24 cellular contexts compared by ENCODE assay signal in the genomic region with DNA sequence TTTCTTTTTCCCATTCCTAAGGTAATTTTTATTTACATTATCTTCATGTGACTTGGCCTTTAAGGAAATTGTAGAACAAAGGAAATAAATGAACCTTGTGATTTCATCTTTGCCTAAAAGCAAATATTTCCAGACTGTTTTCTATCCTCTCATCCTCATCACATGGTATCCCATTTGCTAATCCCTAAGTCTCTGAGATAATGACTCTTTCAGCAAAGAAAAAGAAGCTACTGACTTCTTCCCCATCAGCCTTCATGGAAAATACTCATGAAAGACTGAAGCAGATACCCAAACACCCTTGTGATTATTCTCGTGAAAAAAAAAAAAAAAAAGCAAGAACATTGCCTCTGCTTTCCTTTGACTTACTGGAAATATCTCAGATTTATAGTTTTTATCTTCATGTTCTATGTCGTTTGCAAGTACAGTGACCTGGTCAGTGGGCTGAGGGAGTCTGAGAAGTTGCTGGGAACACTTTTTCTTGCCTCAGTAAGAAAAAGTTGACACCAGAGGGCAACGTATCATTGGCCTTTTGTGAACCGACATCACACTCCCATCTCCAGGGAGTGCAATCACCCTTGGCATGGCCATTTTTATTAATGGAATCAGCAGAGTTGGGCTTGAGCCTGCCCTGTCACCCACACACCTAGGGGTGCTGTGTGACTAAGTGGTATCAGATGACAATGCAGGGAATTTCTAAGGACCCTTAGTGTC.
DNase-seq lines count a peak whose midpoint lies in the region; ATAC-seq, FAIRE-seq and TF ChIP-seq lines count a peak whose summit lies in the region.
"Had no signal": no experiment of that assay in that cellular context is flagged by ENCODE, and none has a peak within 500 bp of the region (broad histone marks: within the 10 kb centered on the region; RNA-seq: fewer than 3 reads in every experiment).

No MANE protein-coding gene starts in this region.

- H3K79me2 ChIP-seq in Loucy (ENCODE audit: insufficient read depth, low read length): no peaks in the 10 kb centered on the region
- H3K79me2 ChIP-seq: parathyroid adenoma had no signal

- no peaks in the 10 kb centered on the region for H3K36me3 ChIP-seq in Loucy (ENCODE audit: insufficient read depth, low read length)
- H3K36me3 ChIP-seq in ectodermal cell (ENCODE audit: control insufficient read depth, insufficient read depth, low read length): no peaks in the 10 kb centered on the region
- H3K36me3 ChIP-seq: BLaER1 treated with 17β-estradiol and CSF1 and Interleukin-3, amounts not matched to agents 10 nM and 100 nM; MG63; tibial artery had no signal

- no peak overlapping the region for H3K4me3 ChIP-seq in Loucy (ENCODE audit: low read length, poor library complexity, severe bottlenecking)
- H3K4me3 ChIP-seq in ectodermal cell (ENCODE audit: insufficient read depth, low read depth, low read length): no peak overlapping the region
- H3K4me3 ChIP-seq: BLaER1 treated with 17β-estradiol and CSF1 and Interleukin-3, amounts not matched to agents 10 nM and 100 nM; MG63; tibial artery had no signal

- TF ChIP-seq POLR2A in H54 (IDR thresholded peaks at IDR 0.05; ENCODE audit: low read depth, low read length): no peak

- 0 out of 2 replicates have a peak, but pooled peaks have one; percentile 17 for TF ChIP-seq CTCF in Loucy (conservative IDR thresholded peaks at IDR 0.05; ENCODE audit: low read length)

- no peak overlapping the region for H3K9ac ChIP-seq in Loucy (ENCODE audit: low read depth, low read length, poor library complexity, severe bottlenecking)
- H3K9ac ChIP-seq: BLaER1 treated with 17β-estradiol and CSF1 and Interleukin-3, amounts not matched to agents 10 nM and 100 nM; parathyroid adenoma had no signal

- ATAC-seq in HG02763 (IDR thresholded peaks at IDR 0.05; ENCODE audit: unreplicated experiment) (no peak), GM19397 (IDR thresholded peaks at IDR 0.05; ENCODE audit: unreplicated experiment) (no peak), GM21390 (IDR thresholded peaks at IDR 0.05; ENCODE audit: unreplicated experiment) (no peak)
- ATAC-seq: left ventricle myocardium superior, sciatic nerve had no signal

- no peaks in the 10 kb centered on the region for H3K9me2 ChIP-seq in Loucy (replicated peaks; ENCODE audit: low read depth, low read length)

- DNase-seq in Ammon's horn (ENCODE audit: low spot score) (peak; percentile 62), inferior parietal cortex (ENCODE audit: extremely low spot score) (peak; percentile 42), H54 (ENCODE audit: insufficient read length, low spot score) (no peak)
- DNase-seq: activated CD4-positive, alpha-beta T cell treated with anti-CD3 and anti-CD28 coated beads, Interleukin-2, amount 50 U/mL, for 48 hours; activated CD4-positive, CD25-positive, alpha-beta regulatory T cell; activated CD8-positive, alpha-beta memory T cell treated with anti-CD3 and anti-CD28 coated beads, Interleukin-2, amount 50 U/mL, for 48 hours; activated naive CD8-positive, alpha-beta T cell treated with anti-CD3 and anti-CD28 coated beads, Interleukin-2, amount 10 ng/mL, durations not matched to agents 7 days and 5 days; Calu3; left ventricle myocardium superior; MG63; NCI-H510A; T-helper 9 cell; tibial artery had no signal

- H3K4me2 ChIP-seq in Loucy (ENCODE audit: low read depth, low read length, poor library complexity, severe bottlenecking): no peak overlapping the region
- H3K4me2 ChIP-seq: BLaER1 treated with 17β-estradiol and CSF1 and Interleukin-3, amounts not matched to agents 10 nM and 100 nM had no signal

- no peaks in the 10 kb centered on the region for H3K4me1 ChIP-seq in Loucy (ENCODE audit: insufficient read depth, low read length, poor library complexity, severe bottlenecking)
- peaks cover 17% of the 10 kb centered on the region for H3K4me1 ChIP-seq in ectodermal cell (ENCODE audit: control insufficient read depth, insufficient read depth, low read length)
- H3K4me1 ChIP-seq: parathyroid adenoma, tibial artery had no signal

- no peaks in the 10 kb centered on the region for H3F3A ChIP-seq in Loucy (ENCODE audit: low read depth)

- FAIRE-seq in H54 (lab: Jason Lieb, UNC): no peak
- FAIRE-seq: astrocyte, islet of Langerhans had no signal

- no peaks in the 10 kb centered on the region for H3K27me3 ChIP-seq in Loucy (ENCODE audit: insufficient read depth, low read length, poor library complexity, severe bottlenecking)
- no peaks in the 10 kb centered on the region for H3K27me3 ChIP-seq in ectodermal cell (ENCODE audit: control insufficient read depth, insufficient read depth, low read length, poor library complexity, severe bottlenecking)
- H3K27me3 ChIP-seq: BLaER1 treated with 17β-estradiol and CSF1 and Interleukin-3, amounts not matched to agents 10 nM and 100 nM; MG63; tibial artery had no signal

- 63 to 73% methylated on average over 4 of the region's 4 CpGs for WGBS in ectodermal cell, 2 experiments

- peak overlapping the region; percentile 19 for H3K27ac ChIP-seq in ectodermal cell (ENCODE audit: insufficient read depth, low read depth, low read length, poor library complexity, severe bottlenecking)
- H3K27ac ChIP-seq: BLaER1 treated with 17β-estradiol and CSF1 and Interleukin-3, amounts not matched to agents 10 nM and 100 nM; epithelial cell of prostate; parathyroid adenoma; tibial artery had no signal

- no peaks in the 10 kb centered on the region for H4K20me1 ChIP-seq in Loucy (ENCODE audit: insufficient read depth, low read length, poor library complexity, severe bottlenecking)
- H4K20me1 ChIP-seq: BLaER1 treated with 17β-estradiol and CSF1 and Interleukin-3, amounts not matched to agents 10 nM and 100 nM had no signal

- H2AFZ ChIP-seq in Loucy (ENCODE audit: low read length): peak overlapping the region; percentile 27
- H2AFZ ChIP-seq: parathyroid adenoma had no signal

- H3K9me3 ChIP-seq in Loucy (ENCODE audit: insufficient read depth, low read depth, low read length): no peaks in the 10 kb centered on the region
- no peaks in the 10 kb centered on the region for H3K9me3 ChIP-seq in ectodermal cell (ENCODE audit: control insufficient read depth, low read length)
- H3K9me3 ChIP-seq: BLaER1 treated with 17β-estradiol and CSF1 and Interleukin-3, amounts not matched to agents 10 nM and 100 nM; MG63; tibial artery had no signal
